ENCODE assay signal across 8 cellular contexts in the genomic region with DNA sequence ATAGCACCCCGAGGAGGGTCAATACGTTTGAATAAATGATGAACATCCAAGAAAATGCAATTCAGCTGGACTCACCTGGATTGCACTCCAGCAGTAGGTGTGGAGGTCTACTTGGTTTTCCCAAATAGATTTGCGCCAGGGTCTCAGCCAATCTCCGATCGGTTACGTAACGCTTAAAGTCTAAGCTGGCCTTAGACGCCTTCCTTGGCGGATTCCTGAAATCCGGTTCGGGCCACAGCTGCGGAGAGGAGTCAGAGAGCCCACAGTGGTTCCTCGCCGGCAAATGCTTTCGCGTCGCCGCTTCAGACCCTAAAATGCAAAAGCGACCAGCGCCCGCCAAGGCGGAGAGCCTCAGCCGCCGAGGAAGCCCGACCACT. TPM values are rescaled to one million over a fixed set of nuclear protein-coding genes. Genes with fewer than 3 reads are reported as not detected.
A peak's percentile ranks its signal among the peaks of the same experiment; 100 is the strongest.
DNase-seq lines count a peak whose midpoint lies in the region; ATAC-seq, FAIRE-seq and TF ChIP-seq lines count a peak whose summit lies in the region.

No MANE protein-coding gene starts in this region.

- FAIRE-seq in K562 (lab: Jason Lieb, UNC): no peak

- peak overlapping the region; percentile 80 for H3K4me3 ChIP-seq in Jurkat, Clone E6-1 (ENCODE audit: low read length)
- H3K4me3 ChIP-seq in K562 (peak overlapping the region; percentile 85), liver (ENCODE audit: low read depth in 1 of 3, low read length in 3 of 3) (peak overlapping the region; percentile 59 to 99 (median 91)), transverse colon (peak overlapping the region; percentile 77 to 94 (median 82))

- H3K27ac ChIP-seq in K562 (ENCODE audit: extremely low read depth, low read depth, low read length) (peak overlapping the region; percentile 79), liver (ENCODE audit: low read depth in 1 of 2, low read length in 2 of 2) (peak overlapping the region; percentile 92 to 96), transverse colon (peak overlapping the region; percentile 98 to 99 (median 98))

- intact Hi-C loops in K562 (cut with micrococcal nuclease) (loop anchor here (2.0 to 10.0 kb wide), 5 partner anchors 17 to 369 kb away; a partner anchor contains a TSS), transverse colon (cut with DNase I; ENCODE audit: low total_unique reads) (loop anchor here (5.0 kb wide), 1 partner anchor 132 kb away; no protein-coding TSS in a partner anchor)

- peak overlapping the region; percentile 78 for H2AFZ ChIP-seq in K562 (ENCODE audit: low read depth, low read length)

- peaks cover 87% of the 10 kb centered on the region for H3K79me2 ChIP-seq in K562 (ENCODE audit: control insufficient read depth, insufficient read depth, low read length)

- H3K9me1 ChIP-seq in K562 (ENCODE audit: control insufficient read depth, insufficient read depth, low read length): no peaks in the 10 kb centered on the region

- under 1% methylated on average over 25 of the region's 25 CpGs for WGBS in K562 (ENCODE audit: insufficient coverage, low coverage, missing lambda C conversion rate)
- WGBS in liver: under 1% methylated on average over 25 of the region's 25 CpGs
- 0% methylated on average over 25 of the region's 25 CpGs; no CpG with 5 or more reads in 1 of the 2 donors for WGBS in transverse colon (ENCODE audit: low coverage in 1 of 2), 2 donors

- H3K9me3 ChIP-seq in K562 (replicated peaks; ENCODE audit: control insufficient read depth, insufficient read depth, low read depth, low read length) (no peaks in the 10 kb centered on the region), liver (ENCODE audit: control insufficient read depth in 4 of 4, low read length in 3 of 4) (no peaks in the 10 kb centered on the region), transverse colon (no peaks in the 10 kb centered on the region)

- DNase-seq in NCI-H1092 (lab: John Stamatoyannopoulos, UW) (peak; percentile 33), NCI-H1092 treated with DMSO at 0.1 percent for 48 hours (lab: John Stamatoyannopoulos, UW) (no peak), K562 (ENCODE audit: extremely low read depth in 1 of 4, low spot score in 3 of 4) (no peak), transverse colon (no peak), NCI-H2107 treated with DMSO at 0.1 percent for 48 hours (lab: John Stamatoyannopoulos, UW; ENCODE audit: unreplicated experiment) (no peak), A172 (ENCODE audit: low spot score) (no peak)
- no peak for DNase-seq in Jurkat, Clone E6-1 (ENCODE audit: low read depth, low spot score)

- BruUV-seq in K562 (replicated peaks; lab: Mats Ljungman, UMichigan): no TSS peak

- no peaks in the 10 kb centered on the region; the same call in 1 of the 2 replicates for H4K20me1 ChIP-seq in K562 (replicated peaks; ENCODE audit: control insufficient read depth, insufficient read depth, low read length)

- peak overlapping the region; percentile 98 for H3K4me2 ChIP-seq in K562 (ENCODE audit: insufficient read depth, low read length)

- POLR2A ChIA-PET in K562 (lab: Yijun Ruan, JAX): interaction anchor here (0.6 to 3.8 kb wide), 13 partner anchors 11 to 1004 kb away, joined by 3 to 26 read pairs (median 4); no protein-coding TSS in a partner anchor

- H3K27me3 ChIP-seq in K562 (ENCODE audit: control insufficient read depth in 2 of 2, insufficient read depth in 2 of 2, low read length in 2 of 2): no peaks in the 10 kb centered on the region
- H3K27me3 ChIP-seq in liver (ENCODE audit: control insufficient read depth in 4 of 4, insufficient read depth in 4 of 4, low read length in 3 of 4): no peaks in the 10 kb centered on the region
- H3K27me3 ChIP-seq in transverse colon: no peaks in the 10 kb centered on the region

- TF ChIP-seq EP300 in K562 (IDR thresholded peaks at IDR 0.05; ENCODE audit: low read length) (no peak), transverse colon (IDR thresholded peaks at IDR 0.05; ENCODE audit: low read depth) (no peak)

- no peak for TF ChIP-seq RAD21 in K562 (CRISPR knock-in tag; conservative IDR thresholded peaks at IDR 0.05 in 1 of 2, IDR thresholded peaks at IDR 0.05 in 1 of 2)
- TF ChIP-seq RAD21 in liver (IDR thresholded peaks at IDR 0.05): no peak

- CTCF ChIA-PET in K562 (lab: Yijun Ruan, JAX; ENCODE audit: low intra/inter-chr PET ratio): no interaction called here

- H3K36me3 ChIP-seq in K562 (ENCODE audit: control insufficient read depth, insufficient read depth, low read length) (peaks cover 29% of the 10 kb centered on the region), liver (ENCODE audit: control insufficient read depth in 4 of 4, insufficient read depth in 3 of 4, low read depth in 1 of 4, low read length in 3 of 4) (peaks cover 0 to 8% (median 2%) of the 10 kb centered on the region in 4 donors), transverse colon (peaks cover 0 to 5% (median 0%) of the 10 kb centered on the region in 4 donors)

- ATAC-seq in K562: no peak

- peak overlapping the region; percentile 83 to 94 for H3K9ac ChIP-seq in K562 (ENCODE audit: insufficient read depth in 1 of 2, low read depth in 2 of 2, low read length in 2 of 2)
- peak overlapping the region; percentile 79 to 87 for H3K9ac ChIP-seq in liver (ENCODE audit: low read depth in 1 of 2, low read length in 2 of 2)

- peaks cover 4 to 17% of the 10 kb centered on the region in 2 experiments for H3K4me1 ChIP-seq in K562 (replicated peaks in 1 of 2; ENCODE audit: control insufficient read depth in 2 of 2, insufficient read depth in 2 of 2, low read length in 2 of 2)
- peaks cover 3 to 28% (median 17%) of the 10 kb centered on the region in 4 donors for H3K4me1 ChIP-seq in liver (ENCODE audit: control insufficient read depth in 4 of 4, insufficient read depth in 4 of 4, low read length in 3 of 4)
- peaks cover 25 to 55% (median 46%) of the 10 kb centered on the region in 4 donors for H3K4me1 ChIP-seq in transverse colon

- in situ Hi-C loops in K562 (cut with MboI) (no loop called here), transverse colon (cut with MboI; ENCODE audit: low pct_ligation_motif_present in 1 of 4, low pct_unique_long_range_greater_than_20kb in 1 of 4, low sequenced_read_pairs in 3 of 4) (loop anchor here in 2 of 4 donors (10.0 to 25.0 kb wide), 2 partner anchors 122 to 129 kb away; no protein-coding TSS in a partner anchor)

- no peak for TF ChIP-seq CTCF in K562 (IDR thresholded peaks at IDR 0.05 in 2 of 3, conservative IDR thresholded peaks at IDR 0.05 in 1 of 3; ENCODE audit: insufficient read depth in 2 of 3, low read depth in 1 of 3, low read length in 3 of 3)
- TF ChIP-seq CTCF in liver (IDR thresholded peaks at IDR 0.05; ENCODE audit: low read depth, low read length, missing input control): no peak
- no peak for TF ChIP-seq CTCF in transverse colon (IDR thresholded peaks at IDR 0.05)

- TF ChIP-seq POLR2A in K562 (conservative IDR thresholded peaks at IDR 0.05) (no peak), transverse colon (IDR thresholded peaks at IDR 0.05) (no peak)

RNA-seq across cellular contexts. Expression of a gene that starts 0.3 kb away (rescaled TPM):
- polyA plus RNA-seq in Jurkat, Clone E6-1 (2012; ENCODE audit: insufficient read depth, insufficient read length): 17.7 TPM
- 23.8 and 25.2 TPM in 2 replicates for total RNA-seq in K562 (2011; cell fraction: chromatin; rRNA removed; ENCODE audit: low replicate concordance)
- 22.5 TPM in 2 replicates for total RNA-seq in K562 (2011; cell fraction: nucleolus; rRNA removed)
- 17.8 and 18.7 TPM in 2 replicates for total RNA-seq in K562 (2011; cell fraction: nucleoplasm; rRNA removed)
- total RNA-seq in K562 (2014; rRNA removed) (51.1 and 55.1 TPM in 2 replicates), K562 (2014; rRNA removed; fragmentation: Illumina TruSeq; extraction: Trizol) (72.3 and 80.2 TPM in 2 replicates), K562 (2015; rRNA removed; fragmentation: Illumina TruSeq; extraction: Trizol) (48.2 and 55.2 TPM in 2 replicates), K562 (2021) (63.0 and 63.6 TPM in 2 replicates), liver (10 to 100 TPM; 15.0 to 26.4 TPM), transverse colon (10 to 100 TPM in 1 of 4 donors, 1 to 10 TPM in 2, under 1 TPM in 1; 0.40 to 12.7 (median 5.5) TPM)
- polyA plus RNA-seq in K562 (2011; rRNA removed) (50.7 and 70.6 TPM in 2 replicates), K562 (2014; fragmentation: Illumina TruSeq; extraction: Trizol) (63.5 and 65.0 TPM in 2 replicates), K562 (2014; fragmentation: Nextera tagmentation; extraction: Ambion mirVana) (100 to 1,000 TPM; 141 to 162 TPM), K562 (2014; rRNA removed) (77.7 and 78.1 TPM in 2 replicates), liver (10 to 100 TPM; 21.9 to 25.2 TPM)
- polyA plus RNA-seq in K562 (2011; cell fraction: cytosol; rRNA removed): 19.8 and 24.0 TPM in 2 replicates
- polyA plus RNA-seq in K562 (2011; cell fraction: nucleus; rRNA removed): 13.3 and 16.0 TPM in 2 replicates
- polyA plus RNA-seq in K562 (2012): 27.6 and 52.8 TPM in 2 replicates
- polyA minus RNA-seq in K562 (2011; rRNA and poly(A)+ RNA removed): 27.1 and 29.2 TPM in 2 replicates
- 14.7 and 15.6 TPM in 2 replicates for polyA minus RNA-seq in K562 (2011; cell fraction: cytosol; rRNA and poly(A)+ RNA removed)
- polyA minus RNA-seq in K562 (2011; cell fraction: nucleus; rRNA and poly(A)+ RNA removed): 14.9 and 19.1 TPM in 2 replicates
- total RNA-seq in A172 (2014; rRNA removed; shearing (Covaris generic)): 37.8 and 40.1 TPM in 2 replicates

RNA-seq across cellular contexts. Expression of a gene that starts 0.5 kb away (rescaled TPM):
- 12.9 TPM for polyA plus RNA-seq in Jurkat, Clone E6-1 (2012; ENCODE audit: insufficient read depth, insufficient read length)
- total RNA-seq in K562 (2011; cell fraction: chromatin; rRNA removed; ENCODE audit: low replicate concordance): 251 and 301 TPM in 2 replicates
- 61.0 and 78.0 TPM in 2 replicates for total RNA-seq in K562 (2011; cell fraction: nucleolus; rRNA removed)
- 82.1 and 87.6 TPM in 2 replicates for total RNA-seq in K562 (2011; cell fraction: nucleoplasm; rRNA removed)
- 23.9 and 25.2 TPM in 2 replicates for total RNA-seq in K562 (2014; rRNA removed)
- total RNA-seq in K562 (2014; rRNA removed; fragmentation: Illumina TruSeq; extraction: Trizol): 39.1 and 46.1 TPM in 2 replicates
- total RNA-seq in K562 (2015; rRNA removed; fragmentation: Illumina TruSeq; extraction: Trizol): 29.9 and 31.1 TPM in 2 replicates
- 45.5 and 55.3 TPM in 2 replicates for total RNA-seq in K562 (2021)
- polyA plus RNA-seq in K562 (2011; rRNA removed): 41.4 and 43.9 TPM in 2 replicates
- 11.5 and 23.2 TPM in 2 replicates for polyA plus RNA-seq in K562 (2011; cell fraction: cytosol; rRNA removed)
- 37.1 and 53.3 TPM in 2 replicates for polyA plus RNA-seq in K562 (2011; cell fraction: nucleus; rRNA removed)
- polyA plus RNA-seq in K562 (2012): 16.1 and 19.6 TPM in 2 replicates
- 30.1 and 30.8 TPM in 2 replicates for polyA plus RNA-seq in K562 (2014; fragmentation: Illumina TruSeq; extraction: Trizol)
- 10 to 100 TPM; 17.0 to 22.9 TPM for polyA plus RNA-seq in K562 (2014; fragmentation: Nextera tagmentation; extraction: Ambion mirVana)
- polyA plus RNA-seq in K562 (2014; rRNA removed): 20.6 and 23.3 TPM in 2 replicates
- polyA minus RNA-seq in K562 (2011; rRNA and poly(A)+ RNA removed): 210 and 261 TPM in 2 replicates
- 25.3 and 33.2 TPM in 2 replicates for polyA minus RNA-seq in K562 (2011; cell fraction: cytosol; rRNA and poly(A)+ RNA removed)
- 50.6 and 123 TPM in 2 replicates for polyA minus RNA-seq in K562 (2011; cell fraction: nucleus; rRNA and poly(A)+ RNA removed)
- 10 to 100 TPM; 12.7 to 36.3 TPM for total RNA-seq in liver
- 10 to 100 TPM in 1 of 2 donors, 1 to 10 TPM in 1; 6.1 to 11.6 TPM for polyA plus RNA-seq in liver
- total RNA-seq in transverse colon: 10 to 100 TPM; 44.0 to 83.0 (median 53.5) TPM
- 19.2 and 23.0 TPM in 2 replicates for total RNA-seq in A172 (2014; rRNA removed; shearing (Covaris generic))

RNA-seq across cellular contexts. Expression of a gene that starts 58.7 kb away (rescaled TPM):
- polyA plus RNA-seq in Jurkat, Clone E6-1 (2012; ENCODE audit: insufficient read depth, insufficient read length): 58.6 TPM
- 532 and 587 TPM in 2 replicates for total RNA-seq in K562 (2011; cell fraction: chromatin; rRNA removed; ENCODE audit: low replicate concordance)
- total RNA-seq in K562 (2011; cell fraction: nucleolus; rRNA removed): 218 and 259 TPM in 2 replicates
- total RNA-seq in K562 (2011; cell fraction: nucleoplasm; rRNA removed): 355 and 441 TPM in 2 replicates
- total RNA-seq in K562 (2014; rRNA removed) (123 and 128 TPM in 2 replicates), K562 (2014; rRNA removed; fragmentation: Illumina TruSeq; extraction: Trizol) (197 and 206 TPM in 2 replicates), K562 (2015; rRNA removed; fragmentation: Illumina TruSeq; extraction: Trizol) (195 and 199 TPM in 2 replicates), K562 (2021) (148 and 149 TPM in 2 replicates), liver (1 to 10 TPM; 7.9 to 9.1 TPM), transverse colon (10 to 100 TPM; 10.5 to 31.3 (median 25.8) TPM)
- polyA plus RNA-seq in K562 (2011; rRNA removed) (336 and 486 TPM in 2 replicates), K562 (2014; fragmentation: Illumina TruSeq; extraction: Trizol) (140 and 154 TPM in 2 replicates), K562 (2014; fragmentation: Nextera tagmentation; extraction: Ambion mirVana) (100 to 1,000 TPM; 361 to 440 TPM), K562 (2014; rRNA removed) (183 and 202 TPM in 2 replicates), liver (1 to 10 TPM; 3.1 to 8.1 TPM)
- polyA plus RNA-seq in K562 (2011; cell fraction: cytosol; rRNA removed): 159 and 451 TPM in 2 replicates
- 113 and 244 TPM in 2 replicates for polyA plus RNA-seq in K562 (2011; cell fraction: nucleus; rRNA removed)
- polyA plus RNA-seq in K562 (2012): 304 and 317 TPM in 2 replicates
- 267 and 478 TPM in 2 replicates for polyA minus RNA-seq in K562 (2011; rRNA and poly(A)+ RNA removed)
- 63.6 and 112 TPM in 2 replicates for polyA minus RNA-seq in K562 (2011; cell fraction: cytosol; rRNA and poly(A)+ RNA removed)
- 215 and 411 TPM in 2 replicates for polyA minus RNA-seq in K562 (2011; cell fraction: nucleus; rRNA and poly(A)+ RNA removed)
- total RNA-seq in A172 (2014; rRNA removed; shearing (Covaris generic)): 31.7 and 44.5 TPM in 2 replicates
